ENCODE assay signal across 10 cellular contexts in genomic region chr6:149112976-149113375, GRCh38.
A peak's percentile ranks its signal among the peaks of the same experiment; 100 is the strongest.
DNase-seq lines count a peak whose midpoint lies in the region; ATAC-seq and TF ChIP-seq lines count a peak whose summit lies in the region.
"Had no signal": no experiment of that assay in that cellular context is flagged by ENCODE, and none has a peak within 500 bp of the region (broad histone marks: within the 10 kb centered on the region; RNA-seq: fewer than 3 reads in every experiment).

No MANE protein-coding gene starts in this region.

- CTCF ChIA-PET in activated CD4-positive, alpha-beta memory T cell treated with anti-CD3 and anti-CD28 coated beads for 36 hours (lab: Charles Lee) = no interaction called here

- no peak for TF ChIP-seq POLR2A in heart left ventricle (IDR thresholded peaks at IDR 0.05)

- no peak overlapping the region for H3K9ac ChIP-seq in BLaER1

- H3K36me3 ChIP-seq in BLaER1 (no peaks in the 10 kb centered on the region), heart left ventricle (no peaks in the 10 kb centered on the region)
- H3K36me3 ChIP-seq: neutrophil had no signal

- H3K27me3 ChIP-seq in BLaER1 = no peaks in the 10 kb centered on the region
- no peaks in the 10 kb centered on the region for H3K27me3 ChIP-seq in heart left ventricle
- H3K27me3 ChIP-seq: neutrophil had no signal

- TF ChIP-seq CTCF in heart left ventricle (IDR thresholded peaks at IDR 0.05) = no peak

- H3K4me1 ChIP-seq in BLaER1 (peaks cover 36% of the 10 kb centered on the region), heart left ventricle (peaks cover 0 to 15% (median 0%) of the 10 kb centered on the region in 12 donors)

- peak overlapping the region; percentile 81 for H3K27ac Mint-ChIP-seq in activated CD4-positive, alpha-beta memory T cell treated with anti-CD3 and anti-CD28 coated beads for 36 hours

- intact Hi-C loops in activated CD4-positive, alpha-beta memory T cell treated with anti-CD3 and anti-CD28 coated beads for 36 hours (cut with micrococcal nuclease) = no loop called here
- intact Hi-C loops in head of caudate nucleus (cut with DNase I) (no loop called here), heart left ventricle (cut with DNase I) (no loop called here)

- H3K4me1 Mint-ChIP-seq in activated CD4-positive, alpha-beta memory T cell treated with anti-CD3 and anti-CD28 coated beads for 36 hours (ENCODE audit: low read depth) = peaks cover 46% of the 10 kb centered on the region

- H3K4me3 ChIP-seq in BLaER1 = no peak overlapping the region
- H3K4me3 ChIP-seq in heart left ventricle = no peak overlapping the region

- H3K27ac ChIP-seq in BLaER1 (no peak overlapping the region), heart left ventricle (no peak overlapping the region)
- H3K27ac ChIP-seq: neutrophil had no signal

- ATAC-seq in GM18517 (IDR thresholded peaks at IDR 0.05; ENCODE audit: unreplicated experiment) = peak; percentile 59
- ATAC-seq in HG02571 (IDR thresholded peaks at IDR 0.05; ENCODE audit: unreplicated experiment) = peak; percentile 45
- no peak for ATAC-seq in heart left ventricle

- no peaks in the 10 kb centered on the region for H3K27me3 Mint-ChIP-seq in activated CD4-positive, alpha-beta memory T cell treated with anti-CD3 and anti-CD28 coated beads for 36 hours

- H3K4me3 Mint-ChIP-seq in activated CD4-positive, alpha-beta memory T cell treated with anti-CD3 and anti-CD28 coated beads for 36 hours = no peak overlapping the region

- peaks cover 2% of the 10 kb centered on the region for H3K36me3 Mint-ChIP-seq in activated CD4-positive, alpha-beta memory T cell treated with anti-CD3 and anti-CD28 coated beads for 36 hours

- WGBS in heart left ventricle, 4 donors = 79 to 89% (median 87%) methylated on average over 2 of the region's 2 CpGs

- POLR2A ChIA-PET in activated CD4-positive, alpha-beta memory T cell treated with anti-CD3 and anti-CD28 coated beads for 36 hours (lab: Charles Lee) = no interaction called here

- peak overlapping the region; percentile 17 for H3K4me2 ChIP-seq in BLaER1

- H3K9me3 Mint-ChIP-seq in activated CD4-positive, alpha-beta memory T cell treated with anti-CD3 and anti-CD28 coated beads for 36 hours = peaks cover 2% of the 10 kb centered on the region

- peak; percentile 53 for DNase-seq in activated CD4-positive, alpha-beta memory T cell treated with anti-CD3 and anti-CD28 coated beads for 36 hours
- DNase-seq in NAMALWA (ENCODE audit: low spot score) (no peak), head of caudate nucleus (no peak), heart left ventricle (no peak), UCSD-AML1 (lab: John Stamatoyannopoulos, UW; ENCODE audit: unreplicated experiment) (no peak)
- DNase-seq: activated effector memory CD4-positive, alpha-beta T cell treated with Interleukin-2 at 50 U/mL for 16 hours had no signal

- H3K9me3 ChIP-seq in BLaER1 = peaks cover 11% of the 10 kb centered on the region; the same call in 1 of the 2 replicates
- peaks cover 0 to 7% (median 0%) of the 10 kb centered on the region in 12 donors for H3K9me3 ChIP-seq in heart left ventricle
- H3K9me3 ChIP-seq: neutrophil had no signal

- H4K20me1 ChIP-seq in BLaER1 = no peaks in the 10 kb centered on the region

Comparison
In these comparisons a context has a peak if more than half of its experiments do, and no peak if none do; other contexts are left out.
1. ATAC-seq: peak in GM18517 (single experiment) and HG02571 (single experiment); none in heart left ventricle (0 of 4).